ENCODE assay signal across 20 cellular contexts in genomic region chr17:15900871-15901270, GRCh38. TPM values are rescaled to one million over a fixed set of nuclear protein-coding genes. Genes with fewer than 3 reads are reported as not detected.
DNase-seq lines count a peak whose midpoint lies in the region; ATAC-seq and TF ChIP-seq lines count a peak whose summit lies in the region.
"Had no signal": no experiment of that assay in that cellular context is flagged by ENCODE, and none has a peak within 500 bp of the region (broad histone marks: within the 10 kb centered on the region; RNA-seq: fewer than 3 reads in every experiment).

No MANE protein-coding gene starts in this region.

- no peaks in the 10 kb centered on the region for H3K27me3 Mint-ChIP-seq in chondrocyte (ENCODE audit: low read depth)
- peaks cover 16% of the 10 kb centered on the region for H3K27me3 Mint-ChIP-seq in activated CD8-positive, alpha-beta memory T cell treated with anti-CD3 and anti-CD28 coated beads, Interleukin-2, amount 10 ng/mL, durations not matched to agents 7 days and 5 days
- H3K27me3 Mint-ChIP-seq: activated naive CD4-positive, alpha-beta T cell treated with anti-CD3 and anti-CD28 coated beads, Interleukin-2, amount 50 U/mL, for 24 hours; CD8-positive, alpha-beta memory T cell had no signal

- in situ Hi-C loops in ACHN (cut with HindIII; ENCODE audit: low pct_ligation_motif_present, low pct_unique_long_range_greater_than_20kb, low sequenced_read_pairs), result no loop called here

- ATAC-seq in GM18861 (IDR thresholded peaks at IDR 0.05; ENCODE audit: unreplicated experiment), result peak; percentile 50
- no peak for ATAC-seq in activated CD8-positive, alpha-beta memory T cell treated with anti-CD3 and anti-CD28 coated beads, Interleukin-2, amount 10 ng/mL, durations not matched to agents 7 days and 5 days
- ATAC-seq: SK-N-SH treated with all-trans-retinoic acid at 6 μM for 48 hours had no signal

- H3K4me3 Mint-ChIP-seq in chondrocyte (ENCODE audit: unreplicated experiment), result no peak overlapping the region
- H3K4me3 Mint-ChIP-seq in activated CD8-positive, alpha-beta memory T cell treated with anti-CD3 and anti-CD28 coated beads, Interleukin-2, amount 10 ng/mL, durations not matched to agents 7 days and 5 days, result no peak overlapping the region
- H3K4me3 Mint-ChIP-seq: activated naive CD4-positive, alpha-beta T cell treated with anti-CD3 and anti-CD28 coated beads, Interleukin-2, amount 50 U/mL, for 24 hours; CD8-positive, alpha-beta memory T cell; neural progenitor cell had no signal

- peaks cover 2% of the 10 kb centered on the region for H3K9me3 Mint-ChIP-seq in chondrocyte (ENCODE audit: low read depth)
- H3K9me3 Mint-ChIP-seq in activated CD8-positive, alpha-beta memory T cell treated with anti-CD3 and anti-CD28 coated beads, Interleukin-2, amount 10 ng/mL, durations not matched to agents 7 days and 5 days (ENCODE audit: low read depth), result peaks cover 3% of the 10 kb centered on the region
- H3K9me3 Mint-ChIP-seq: activated naive CD4-positive, alpha-beta T cell treated with anti-CD3 and anti-CD28 coated beads, Interleukin-2, amount 50 U/mL, for 24 hours had no signal

- DNase-seq in ACHN, result peak; percentile 19
- peak; percentile 1 for DNase-seq in NAMALWA (ENCODE audit: low spot score)
- peak; percentile 28 for DNase-seq in germinal center (ENCODE audit: low spot score)
- no peak for DNase-seq in chondrocyte (ENCODE audit: low spot score)
- no peak for DNase-seq in GDM1 (lab: John Stamatoyannopoulos, UW)
- DNase-seq in stimulated activated CD4-positive, alpha-beta T cell treated with anti-CD3 and anti-CD28 coated beads, Interleukin-2, amount 100 ng/mL, for 24 hours, result no peak
- DNase-seq in activated CD8-positive, alpha-beta memory T cell treated with anti-CD3 and anti-CD28 coated beads, Interleukin-2, amount 10 ng/mL, durations not matched to agents 7 days and 5 days, result no peak
- DNase-seq: activated CD4-positive, alpha-beta T cell treated with anti-CD3 and anti-CD28 coated beads for 1 hour; CD8-positive, alpha-beta memory T cell; DMS79 treated with DMSO at 0.1 percent for 48 hours; effector memory CD4-positive, alpha-beta T cell; esophagus squamous epithelium; KBM-7; left lung; MV-4-11 had no signal

- H3K4me1 Mint-ChIP-seq in chondrocyte (ENCODE audit: low read depth), result peaks cover 6% of the 10 kb centered on the region
- H3K4me1 Mint-ChIP-seq in activated CD8-positive, alpha-beta memory T cell treated with anti-CD3 and anti-CD28 coated beads, Interleukin-2, amount 10 ng/mL, durations not matched to agents 7 days and 5 days, result peaks cover 9% of the 10 kb centered on the region
- H3K4me1 Mint-ChIP-seq: neural progenitor cell had no signal

- H3K36me3 Mint-ChIP-seq in chondrocyte (ENCODE audit: low read depth), result no peaks in the 10 kb centered on the region
- H3K36me3 Mint-ChIP-seq in activated CD8-positive, alpha-beta memory T cell treated with anti-CD3 and anti-CD28 coated beads, Interleukin-2, amount 10 ng/mL, durations not matched to agents 7 days and 5 days, result peaks cover 1% of the 10 kb centered on the region
- H3K36me3 Mint-ChIP-seq: activated naive CD4-positive, alpha-beta T cell treated with anti-CD3 and anti-CD28 coated beads, Interleukin-2, amount 50 U/mL, for 24 hours; neural progenitor cell had no signal

- TF ChIP-seq CTCF in chondrocyte (IDR thresholded peaks at IDR 0.05), result no peak

- H3K27ac Mint-ChIP-seq in chondrocyte (ENCODE audit: unreplicated experiment), result no peak overlapping the region
- H3K27ac Mint-ChIP-seq in activated CD8-positive, alpha-beta memory T cell treated with anti-CD3 and anti-CD28 coated beads, Interleukin-2, amount 10 ng/mL, durations not matched to agents 7 days and 5 days, result no peak overlapping the region
- H3K27ac Mint-ChIP-seq: activated naive CD4-positive, alpha-beta T cell treated with anti-CD3 and anti-CD28 coated beads, Interleukin-2, amount 50 U/mL, for 24 hours; CD8-positive, alpha-beta memory T cell; neural progenitor cell had no signal

- CTCF ChIA-PET in activated CD8-positive, alpha-beta memory T cell treated with anti-CD3 and anti-CD28 coated beads, Interleukin-2, amount 10 ng/mL, durations not matched to agents 7 days and 5 days (lab: Charles Lee), result no interaction called here

RNA-seq across cellular contexts. Expression of gene ADORA2B, which starts 44.1 kb away (rescaled TPM):
- 4.6 to 9.7 TPM (median 9.6 TPM) in 3 replicates for total RNA-seq in chondrocyte
- 1 to 10 TPM in 1 of 2 experiments, under 1 TPM in 1; 0.49 to 1.1 TPM for total RNA-seq in activated CD8-positive, alpha-beta memory T cell treated with anti-CD3 and anti-CD28 coated beads, Interleukin-2, amount 10 ng/mL, durations not matched to agents 7 days and 5 days
- total RNA-seq: ascending aorta had no signal

Comparison
In these comparisons a context has a peak if more than half of its experiments do, and no peak if none do; other contexts are left out.
1. DNase-seq: peak in ACHN (single experiment), NAMALWA (single experiment) and germinal center (single experiment); none in chondrocyte (single experiment), GDM1 (single experiment), stimulated activated CD4-positive, alpha-beta T cell treated with anti-CD3 and anti-CD28 coated beads, Interleukin-2, amount 100 ng/mL, for 24 hours (0 of 2) and activated CD8-positive, alpha-beta memory T cell treated with anti-CD3 and anti-CD28 coated beads, Interleukin-2, amount 10 ng/mL, durations not matched to agents 7 days and 5 days (single experiment).